ENCODE assay signal across 22 cellular contexts in genomic region chr9:77882294-77882693, GRCh38.
"Had no signal": no experiment of that assay in that cellular context is flagged by ENCODE, and none has a peak within 500 bp of the region (broad histone marks: within the 10 kb centered on the region; RNA-seq: fewer than 3 reads in every experiment).

No MANE protein-coding gene starts in this region.

- FAIRE-seq: endometrium, frontal cortex, urothelium cell line had no signal

- H3K9ac ChIP-seq: parathyroid adenoma had no signal

- H3K9me3 ChIP-seq: mucosa of descending colon, neutrophil, sigmoid colon, thoracic aorta had no signal

- H3K27ac ChIP-seq: neutrophil, parathyroid adenoma had no signal

- H3K27me3 ChIP-seq: neutrophil, sigmoid colon had no signal

- ATAC-seq: effector memory CD8-positive, alpha-beta T cell; left ventricle myocardium superior; natural killer cell treated with Interleukin-12 subunit alpha and Interleukin-12 subunit beta and Interleukin-15 and Interleukin-18, amount 100 ng/mL, for 72 hours had no signal

- DNase-seq: cortex of kidney; effector memory CD8-positive, alpha-beta T cell; hypothalamus; immature natural killer cell; islet precursor cell; kidney glomerular epithelial cell; left ventricle myocardium superior; naive B cell; sigmoid colon; stimulated activated CD4-positive, alpha-beta T cell treated with anti-CD3 and anti-CD28 coated beads, Interleukin-2, amount 100 ng/mL, for 24 hours; stimulated activated CD4-positive, alpha-beta T cell treated with anti-CD3 and anti-CD28 coated beads, Interleukin-4, amount 100 ng/mL, for 24 hours; stimulated activated naive CD8-positive, alpha-beta T cell treated with anti-CD3 and anti-CD28 coated beads, Interleukin-15, Interleukin-2, amounts not matched to agents 100 U/mL and 50 U/mL, for 24 hours; substantia nigra had no signal

- H3K4me1 ChIP-seq: parathyroid adenoma had no signal

- H3K4me3 ChIP-seq: lung, mucosa of descending colon, sigmoid colon, thoracic aorta had no signal

- H2AFZ ChIP-seq: parathyroid adenoma had no signal

- H3K36me3 ChIP-seq: sigmoid colon, thoracic aorta had no signal
